Comparison of ENCODE assay signal across 13 cellular contexts in genomic region chr2:122203523-122203922, GRCh38.
DNase-seq lines count a peak whose midpoint lies in the region; ATAC-seq and TF ChIP-seq lines count a peak whose summit lies in the region.
"Had no signal": no experiment of that assay in that cellular context is flagged by ENCODE, and none has a peak within 500 bp of the region (broad histone marks: within the 10 kb centered on the region; RNA-seq: fewer than 3 reads in every experiment).

No MANE protein-coding gene starts in this region.

- no peaks in the 10 kb centered on the region for H3K9me3 ChIP-seq in mammary epithelial cell (replicated peaks; ENCODE audit: insufficient read depth, low read length)
- H3K9me3 ChIP-seq: uterus had no signal

- H4K20me1 ChIP-seq in mammary epithelial cell (ENCODE audit: insufficient read depth, low read length) = no peaks in the 10 kb centered on the region

- no peak overlapping the region for H3K4me2 ChIP-seq in mammary epithelial cell (ENCODE audit: insufficient read depth, low read depth, low read length)

- peaks cover 4% of the 10 kb centered on the region for H3K4me1 ChIP-seq in mammary epithelial cell (ENCODE audit: insufficient read depth, low read length)
- H3K4me1 ChIP-seq: uterus had no signal

- intact Hi-C loops in mammary epithelial cell (cut with micrococcal nuclease) = no loop called here

- H3K27ac ChIP-seq in mammary epithelial cell (ENCODE audit: insufficient read depth, low read depth, low read length) = no peak overlapping the region
- H3K27ac ChIP-seq: dorsolateral prefrontal cortex, uterus had no signal

- ATAC-seq in HG03571 (IDR thresholded peaks at IDR 0.05; ENCODE audit: unreplicated experiment) = no peak
- ATAC-seq: activated T-cell treated with anti-CD3 and anti-CD28 coated beads, Interleukin-2, amount 50 U/mL, for 72 hours; HCT116 had no signal

- no peaks in the 10 kb centered on the region for H3K27me3 ChIP-seq in mammary epithelial cell (ENCODE audit: insufficient read depth, low read length)
- H3K27me3 ChIP-seq: uterus had no signal

- in situ Hi-C loops in Caki2 (cut with HindIII; ENCODE audit: low pct_unique_long_range_greater_than_20kb, low sequenced_read_pairs) = no loop called here
- in situ Hi-C loops in mammary epithelial cell (cut with MboI; ENCODE audit: low sequenced_read_pairs in 2 of 2) = no loop called here

- no peak overlapping the region for H3K4me3 ChIP-seq in mammary epithelial cell (replicated peaks in 1 of 3; ENCODE audit: insufficient read depth in 1 of 3, low read depth in 2 of 3, low read length in 3 of 3)
- H3K4me3 ChIP-seq: dorsolateral prefrontal cortex, uterus had no signal

- no peak overlapping the region for H2AFZ ChIP-seq in mammary epithelial cell (ENCODE audit: low read depth, low read length)

- H3K9ac ChIP-seq in mammary epithelial cell (ENCODE audit: insufficient read depth, low read length) = no peak overlapping the region

- TF ChIP-seq CTCF in mammary epithelial cell (conservative IDR thresholded peaks at IDR 0.05 in 1 of 2, IDR thresholded peaks at IDR 0.05 in 1 of 2; ENCODE audit: extremely low read depth in 1 of 2, insufficient read depth in 1 of 2, low read depth in 1 of 2, low read length in 2 of 2) = peak in 1 of 2 donors; percentile 26

- no peaks in the 10 kb centered on the region for H3K79me2 ChIP-seq in mammary epithelial cell (ENCODE audit: insufficient read depth, low read length)

- peak; percentile 65 for DNase-seq in Caki2 (ENCODE audit: low read depth)
- peak; percentile 38 for DNase-seq in NCI-H146 treated with DMSO at 0.1 percent for 48 hours (lab: John Stamatoyannopoulos, UW; ENCODE audit: unreplicated experiment)
- peak; percentile 54 for DNase-seq in mammary epithelial cell
- DNase-seq in kidney tubule cell (ENCODE audit: low spot score) = peak; percentile 77
- no peak for DNase-seq in putamen (ENCODE audit: low spot score)
- DNase-seq in activated CD8-positive, alpha-beta memory T cell treated with anti-CD3 and anti-CD28 coated beads for 24 hours = no peak
- DNase-seq in activated naive CD4-positive, alpha-beta T cell treated with Interleukin-2 at 50 U/mL for 16 hours = no peak
- DNase-seq: activated T-cell treated with anti-CD3 and anti-CD28 coated beads, Interleukin-2, amount 50 U/mL, for 72 hours; dorsolateral prefrontal cortex; islet precursor cell; uterus had no signal

- 3% methylated on average over 4 of the region's 4 CpGs for WGBS in mammary epithelial cell (ENCODE audit: low coverage, missing lambda C conversion rate)

- BruUV-seq in mammary epithelial cell (replicated peaks; lab: Mats Ljungman, UMichigan) = no TSS peak

- no peaks in the 10 kb centered on the region for H3K36me3 ChIP-seq in mammary epithelial cell (ENCODE audit: insufficient read depth, low read length)
- H3K36me3 ChIP-seq: uterus had no signal

- dilution Hi-C loops in mammary epithelial cell (cut with HindIII; ENCODE audit: low sequenced_read_pairs) = no loop called here

- CTCF ChIA-PET in mammary epithelial cell (lab: Charles Lee; ENCODE audit: low non-redundant PET) = interaction anchor here (0.6 kb wide), 1 partner anchor 48 kb away, joined by 3 read pairs; no protein-coding TSS in a partner anchor

Comparison
In these comparisons a context has a peak if more than half of its experiments do, and no peak if none do; other contexts are left out.
1. DNase-seq: peak in Caki2 (single experiment), NCI-H146 treated with DMSO at 0.1 percent for 48 hours (single experiment), mammary epithelial cell (single experiment) and kidney tubule cell (single experiment); none in putamen (single experiment), activated CD8-positive, alpha-beta memory T cell treated with anti-CD3 and anti-CD28 coated beads for 24 hours (single experiment) and activated naive CD4-positive, alpha-beta T cell treated with Interleukin-2 at 50 U/mL for 16 hours (single experiment).